21 cellular contexts compared by ENCODE assay signal in genomic region chr10:70600512-70601395, GRCh38. TPM values are rescaled to one million over a fixed set of nuclear protein-coding genes. Genes with fewer than 3 reads are reported as not detected.
DNase-seq lines count a peak whose midpoint lies in the region; ATAC-seq, FAIRE-seq and TF ChIP-seq lines count a peak whose summit lies in the region.
"Had no signal": no experiment of that assay in that cellular context is flagged by ENCODE, and none has a peak within 500 bp of the region (broad histone marks: within the 10 kb centered on the region; RNA-seq: fewer than 3 reads in every experiment).

No MANE protein-coding gene starts in this region.

- no peaks in the 10 kb centered on the region for H3K27me3 ChIP-seq in pancreas
- H3K27me3 ChIP-seq: gastroesophageal sphincter had no signal

- no peak for ATAC-seq in activated naive CD4-positive, alpha-beta T cell treated with anti-CD3 and anti-CD28 coated beads, Interleukin-2, amount 50 U/mL, for 72 hours
- no peak for ATAC-seq in pancreas
- ATAC-seq in stimulated activated memory B cell treated with anti-CD40 and anti-IgM and Interleukin-4, amounts not matched to agents 10 μg/mL and 1 μg/mL and 100 μg/mL, for 72 hours, result no peak
- ATAC-seq: gastroesophageal sphincter, left colon, mucosa of descending colon, Panc1, sciatic nerve had no signal

- H3K4me3 ChIP-seq in kidney (ENCODE audit: low read length in 2 of 2) (no peak overlapping the region), pancreas (no peak overlapping the region)
- H3K4me3 ChIP-seq: mucosa of descending colon, SK-N-MC had no signal

- DNase-seq in activated naive CD4-positive, alpha-beta T cell treated with anti-CD3 and anti-CD28 coated beads, Interleukin-2, amount 10 ng/mL, durations not matched to agents 7 days and 5 days, result no peak
- no peak for DNase-seq in activated naive CD4-positive, alpha-beta T cell treated with anti-CD3 and anti-CD28 coated beads, Interleukin-2, amount 50 U/mL, for 72 hours (ENCODE audit: low spot score in 2 of 2)
- DNase-seq in activated CD4-positive, alpha-beta memory T cell treated with anti-CD3 and anti-CD28 coated beads, Interleukin-2, amount 10 ng/mL, durations not matched to agents 7 days and 5 days, result no peak
- DNase-seq in kidney (peak; percentile 73), type B pancreatic cell (ENCODE audit: extremely low spot score, unreplicated experiment) (peak; percentile 69), NCI-H2029 (lab: John Stamatoyannopoulos, UW) (no peak), pancreas (no peak)
- DNase-seq: activated naive CD4-positive, alpha-beta T cell treated with anti-CD3 and anti-CD28 coated beads for 36 hours; dermis blood vessel endothelial cell; erythroblast; left colon; mucosa of descending colon; NCI-H146; occipital lobe; stimulated activated CD4-positive, alpha-beta T cell treated with anti-CD3 and anti-CD28 coated beads, Interleukin-1b, Interleukin-23, amount 100 ng/mL, for 48 hours had no signal

- no peak overlapping the region for H3K9ac ChIP-seq in kidney (ENCODE audit: low read length in 2 of 2)

- no peak for FAIRE-seq in kidney (lab: Jason Lieb, UNC)
- no peak for FAIRE-seq in pancreas (lab: Jason Lieb, UNC)

- 86 to 90% methylated on average over 24 of the region's 24 CpGs for WGBS in pancreas, 2 donors

- intact Hi-C loops in kidney (cut with DNase I) (no loop called here), pancreas (cut with DNase I) (no loop called here)

- H3K36me3 ChIP-seq in kidney (ENCODE audit: control insufficient read depth in 1 of 2, insufficient read depth in 2 of 2, low read length in 2 of 2) (no peaks in the 10 kb centered on the region), pancreas (no peaks in the 10 kb centered on the region)
- H3K36me3 ChIP-seq: gastroesophageal sphincter had no signal

- peaks cover 29% of the 10 kb centered on the region for H3K36me3 Mint-ChIP-seq in activated naive CD4-positive, alpha-beta T cell treated with anti-CD3 and anti-CD28 coated beads, Interleukin-2, amount 10 ng/mL, durations not matched to agents 7 days and 5 days
- peaks cover 7 to 23% of the 10 kb centered on the region in 2 donors for H3K36me3 Mint-ChIP-seq in activated naive CD4-positive, alpha-beta T cell treated with anti-CD3 and anti-CD28 coated beads, Interleukin-2, amount 50 U/mL, for 72 hours
- H3K36me3 Mint-ChIP-seq in activated CD4-positive, alpha-beta memory T cell treated with anti-CD3 and anti-CD28 coated beads, Interleukin-2, amount 10 ng/mL, durations not matched to agents 7 days and 5 days (ENCODE audit: low read depth), result peaks cover 38% of the 10 kb centered on the region
- H3K36me3 Mint-ChIP-seq in type B pancreatic cell, result no peaks in the 10 kb centered on the region
- H3K36me3 Mint-ChIP-seq in stimulated activated memory B cell treated with anti-CD40 and anti-IgM and Interleukin-4, amounts not matched to agents 10 μg/mL and 1 μg/mL and 100 μg/mL, for 72 hours, result no peaks in the 10 kb centered on the region

- POLR2A ChIA-PET in activated CD4-positive, alpha-beta memory T cell treated with anti-CD3 and anti-CD28 coated beads, Interleukin-2, amount 10 ng/mL, durations not matched to agents 7 days and 5 days (lab: Charles Lee), result interaction anchor here (0.7 to 2.4 kb wide), 3 partner anchors 9 to 195 kb away, joined by 3 to 11 read pairs (median 9); no protein-coding TSS in a partner anchor

- no peak for TF ChIP-seq CTCF in kidney (IDR thresholded peaks at IDR 0.05; ENCODE audit: borderline replicate concordance, extremely low read depth, insufficient read depth)
- no peak for TF ChIP-seq CTCF in type B pancreatic cell (conservative IDR thresholded peaks at IDR 0.05)
- no peak for TF ChIP-seq CTCF in pancreas (IDR thresholded peaks at IDR 0.05)

- H3K27ac ChIP-seq in kidney (ENCODE audit: low read depth in 2 of 2, low read length in 2 of 2) (no peak overlapping the region), pancreas (no peak overlapping the region)
- H3K27ac ChIP-seq: gastroesophageal sphincter, SK-N-MC had no signal

- H3K4me1 Mint-ChIP-seq in activated naive CD4-positive, alpha-beta T cell treated with anti-CD3 and anti-CD28 coated beads, Interleukin-2, amount 10 ng/mL, durations not matched to agents 7 days and 5 days, result peaks cover 36% of the 10 kb centered on the region
- H3K4me1 Mint-ChIP-seq in activated CD4-positive, alpha-beta memory T cell treated with anti-CD3 and anti-CD28 coated beads, Interleukin-2, amount 10 ng/mL, durations not matched to agents 7 days and 5 days, result peaks cover 41% of the 10 kb centered on the region
- peaks cover 19% of the 10 kb centered on the region for H3K4me1 Mint-ChIP-seq in type B pancreatic cell (ENCODE audit: unreplicated experiment)
- peaks cover 7% of the 10 kb centered on the region for H3K4me1 Mint-ChIP-seq in stimulated activated memory B cell treated with anti-CD40 and anti-IgM and Interleukin-4, amounts not matched to agents 10 μg/mL and 1 μg/mL and 100 μg/mL, for 72 hours

- H3K4me1 ChIP-seq in kidney (ENCODE audit: control insufficient read depth in 1 of 2, insufficient read depth in 1 of 2, low read depth in 1 of 2, low read length in 2 of 2) (no peaks in the 10 kb centered on the region), pancreas (no peaks in the 10 kb centered on the region)
- H3K4me1 ChIP-seq: gastroesophageal sphincter had no signal

- H3K9me3 Mint-ChIP-seq in activated naive CD4-positive, alpha-beta T cell treated with anti-CD3 and anti-CD28 coated beads, Interleukin-2, amount 10 ng/mL, durations not matched to agents 7 days and 5 days, result no peaks in the 10 kb centered on the region
- H3K9me3 Mint-ChIP-seq in activated naive CD4-positive, alpha-beta T cell treated with anti-CD3 and anti-CD28 coated beads, Interleukin-2, amount 50 U/mL, for 72 hours, result no peaks in the 10 kb centered on the region
- H3K9me3 Mint-ChIP-seq in activated CD4-positive, alpha-beta memory T cell treated with anti-CD3 and anti-CD28 coated beads, Interleukin-2, amount 10 ng/mL, durations not matched to agents 7 days and 5 days, result no peaks in the 10 kb centered on the region
- H3K9me3 Mint-ChIP-seq in type B pancreatic cell, result no peaks in the 10 kb centered on the region
- no peaks in the 10 kb centered on the region for H3K9me3 Mint-ChIP-seq in stimulated activated memory B cell treated with anti-CD40 and anti-IgM and Interleukin-4, amounts not matched to agents 10 μg/mL and 1 μg/mL and 100 μg/mL, for 72 hours
- H3K9me3 Mint-ChIP-seq: activated naive CD4-positive, alpha-beta T cell treated with anti-CD3 and anti-CD28 coated beads for 36 hours had no signal

- peaks cover 1% of the 10 kb centered on the region for H3K27me3 Mint-ChIP-seq in activated naive CD4-positive, alpha-beta T cell treated with anti-CD3 and anti-CD28 coated beads, Interleukin-2, amount 10 ng/mL, durations not matched to agents 7 days and 5 days
- no peaks in the 10 kb centered on the region for H3K27me3 Mint-ChIP-seq in activated CD4-positive, alpha-beta memory T cell treated with anti-CD3 and anti-CD28 coated beads, Interleukin-2, amount 10 ng/mL, durations not matched to agents 7 days and 5 days
- no peaks in the 10 kb centered on the region for H3K27me3 Mint-ChIP-seq in type B pancreatic cell
- H3K27me3 Mint-ChIP-seq in stimulated activated memory B cell treated with anti-CD40 and anti-IgM and Interleukin-4, amounts not matched to agents 10 μg/mL and 1 μg/mL and 100 μg/mL, for 72 hours, result peaks cover 2% of the 10 kb centered on the region

- no peak overlapping the region for H3K27ac Mint-ChIP-seq in activated naive CD4-positive, alpha-beta T cell treated with anti-CD3 and anti-CD28 coated beads, Interleukin-2, amount 10 ng/mL, durations not matched to agents 7 days and 5 days
- peak overlapping the region in 1 of 2 donors; percentile 95 for H3K27ac Mint-ChIP-seq in activated naive CD4-positive, alpha-beta T cell treated with anti-CD3 and anti-CD28 coated beads, Interleukin-2, amount 50 U/mL, for 72 hours
- H3K27ac Mint-ChIP-seq in activated CD4-positive, alpha-beta memory T cell treated with anti-CD3 and anti-CD28 coated beads, Interleukin-2, amount 10 ng/mL, durations not matched to agents 7 days and 5 days, result peak overlapping the region; percentile 47
- no peak overlapping the region for H3K27ac Mint-ChIP-seq in type B pancreatic cell
- H3K27ac Mint-ChIP-seq in stimulated activated memory B cell treated with anti-CD40 and anti-IgM and Interleukin-4, amounts not matched to agents 10 μg/mL and 1 μg/mL and 100 μg/mL, for 72 hours, result no peak overlapping the region
- H3K27ac Mint-ChIP-seq: activated naive CD4-positive, alpha-beta T cell treated with anti-CD3 and anti-CD28 coated beads for 36 hours had no signal

- peak overlapping the region; percentile 91 for H3K4me3 Mint-ChIP-seq in activated naive CD4-positive, alpha-beta T cell treated with anti-CD3 and anti-CD28 coated beads, Interleukin-2, amount 10 ng/mL, durations not matched to agents 7 days and 5 days
- H3K4me3 Mint-ChIP-seq in activated CD4-positive, alpha-beta memory T cell treated with anti-CD3 and anti-CD28 coated beads, Interleukin-2, amount 10 ng/mL, durations not matched to agents 7 days and 5 days, result peak overlapping the region; percentile 90
- no peak overlapping the region for H3K4me3 Mint-ChIP-seq in type B pancreatic cell
- H3K4me3 Mint-ChIP-seq in stimulated activated memory B cell treated with anti-CD40 and anti-IgM and Interleukin-4, amounts not matched to agents 10 μg/mL and 1 μg/mL and 100 μg/mL, for 72 hours, result no peak overlapping the region

- CTCF ChIA-PET in activated naive CD4-positive, alpha-beta T cell treated with anti-CD3 and anti-CD28 coated beads, Interleukin-2, amount 10 ng/mL, durations not matched to agents 7 days and 5 days (lab: Charles Lee), result no interaction called here
- CTCF ChIA-PET in activated CD4-positive, alpha-beta memory T cell treated with anti-CD3 and anti-CD28 coated beads, Interleukin-2, amount 10 ng/mL, durations not matched to agents 7 days and 5 days (lab: Charles Lee), result interaction anchor here (1.0 to 2.4 kb wide), 3 partner anchors 16 to 158 kb away, joined by 3 to 14 read pairs (median 4); no protein-coding TSS in a partner anchor

- H3K9me3 ChIP-seq in kidney (ENCODE audit: control insufficient read depth in 1 of 2, low read length in 2 of 2), result no peaks in the 10 kb centered on the region
- no peaks in the 10 kb centered on the region for H3K9me3 ChIP-seq in pancreas
- H3K9me3 ChIP-seq: Caco-2, gastroesophageal sphincter, mucosa of descending colon had no signal

RNA-seq across cellular contexts. Expression of gene PRF1, which starts 1.8 kb away (rescaled TPM):
- 10 to 100 TPM; 30.9 to 35.7 TPM for total RNA-seq in activated naive CD4-positive, alpha-beta T cell treated with anti-CD3 and anti-CD28 coated beads, Interleukin-2, amount 50 U/mL, for 72 hours
- 100 to 1,000 TPM; 136 to 141 TPM for total RNA-seq in activated CD4-positive, alpha-beta memory T cell treated with anti-CD3 and anti-CD28 coated beads, Interleukin-2, amount 10 ng/mL, durations not matched to agents 7 days and 5 days
- total RNA-seq in kidney (8.8 TPM), type B pancreatic cell (ENCODE audit: low replicate concordance) (not detected in 2 replicates), pancreas (1 to 10 TPM in 3 of 6 donors, under 1 TPM in 3; 0.16 to 1.8 (median 0.76) TPM)
- polyA plus RNA-seq in kidney (ENCODE audit: insufficient read depth, low read depth, low replicate concordance) (1.4 TPM), pancreas (under 1 TPM; 0.30 to 0.54 TPM)
- total RNA-seq: dermis blood vessel endothelial cell, occipital lobe had no signal

Comparison
In these comparisons a context has a peak if more than half of its experiments do, and no peak if none do; other contexts are left out.
1. DNase-seq: peak in kidney (single experiment) and type B pancreatic cell (single experiment); none in activated naive CD4-positive, alpha-beta T cell treated with anti-CD3 and anti-CD28 coated beads, Interleukin-2, amount 10 ng/mL, durations not matched to agents 7 days and 5 days (single experiment), activated naive CD4-positive, alpha-beta T cell treated with anti-CD3 and anti-CD28 coated beads, Interleukin-2, amount 50 U/mL, for 72 hours (0 of 2), activated CD4-positive, alpha-beta memory T cell treated with anti-CD3 and anti-CD28 coated beads, Interleukin-2, amount 10 ng/mL, durations not matched to agents 7 days and 5 days (single experiment), NCI-H2029 (single experiment) and pancreas (0 of 6).
2. H3K4me3 Mint-ChIP-seq: peak in activated naive CD4-positive, alpha-beta T cell treated with anti-CD3 and anti-CD28 coated beads, Interleukin-2, amount 10 ng/mL, durations not matched to agents 7 days and 5 days (single experiment) and activated CD4-positive, alpha-beta memory T cell treated with anti-CD3 and anti-CD28 coated beads, Interleukin-2, amount 10 ng/mL, durations not matched to agents 7 days and 5 days (single experiment); none in type B pancreatic cell (single experiment) and stimulated activated memory B cell treated with anti-CD40 and anti-IgM and Interleukin-4, amounts not matched to agents 10 μg/mL and 1 μg/mL and 100 μg/mL, for 72 hours (single experiment).